Comparison of ENCODE assay signal across 24 cellular contexts in genomic region chr19:1004204-1004802, GRCh38. TPM values are rescaled to one million over a fixed set of nuclear protein-coding genes. Genes with fewer than 3 reads are reported as not detected.
A peak's percentile ranks its signal among the peaks of the same experiment; 100 is the strongest.
DNase-seq lines count a peak whose midpoint lies in the region; TF ChIP-seq lines count a peak whose summit lies in the region.
"Had no signal": no experiment of that assay in that cellular context is flagged by ENCODE, and none has a peak within 500 bp of the region (broad histone marks: within the 10 kb centered on the region; RNA-seq: fewer than 3 reads in every experiment).

No MANE protein-coding gene starts in this region.

- H3K4me1 Mint-ChIP-seq in Calu3 (ENCODE audit: low read depth, unreplicated experiment): no peaks in the 10 kb centered on the region
- H3K4me1 Mint-ChIP-seq in activated naive CD4-positive, alpha-beta T cell treated with anti-CD3 and anti-CD28 coated beads, Interleukin-2, amount 10 ng/mL, durations not matched to agents 7 days and 5 days: peaks cover 7% of the 10 kb centered on the region

- H3K27me3 ChIP-seq in NT2/D1 (ENCODE audit: insufficient read depth, insufficient read length): peaks cover 18% of the 10 kb centered on the region

- no peak for TF ChIP-seq CTCF in Calu3 (IDR thresholded peaks at IDR 0.05; ENCODE audit: unreplicated experiment)

- no peaks in the 10 kb centered on the region for H3K9me3 ChIP-seq in NT2/D1 (ENCODE audit: insufficient read depth, low read length)
- H3K9me3 ChIP-seq: BLaER1, SJCRH30 had no signal

- CTCF ChIA-PET in Calu3 (lab: Charles Lee): interaction anchor here (0.6 kb wide), 1 partner anchor 191 kb away, joined by 4 read pairs; no protein-coding TSS in a partner anchor
- CTCF ChIA-PET in activated naive CD4-positive, alpha-beta T cell treated with anti-CD3 and anti-CD28 coated beads, Interleukin-2, amount 10 ng/mL, durations not matched to agents 7 days and 5 days (lab: Charles Lee): interaction anchor here (0.9 to 1.7 kb wide), 3 partner anchors 13 to 140 kb away, joined by 3 to 4 read pairs (median 3); no protein-coding TSS in a partner anchor

- H3K9ac ChIP-seq in NT2/D1 (ENCODE audit: insufficient read length, low read depth): peak overlapping the region; percentile 21
- H3K9ac ChIP-seq: BLaER1 had no signal

- no peak overlapping the region for H3K4me3 Mint-ChIP-seq in Calu3 (ENCODE audit: low read depth, unreplicated experiment)
- no peak overlapping the region for H3K4me3 Mint-ChIP-seq in activated naive CD4-positive, alpha-beta T cell treated with anti-CD3 and anti-CD28 coated beads, Interleukin-2, amount 10 ng/mL, durations not matched to agents 7 days and 5 days
- H3K4me3 Mint-ChIP-seq: CD4-positive, CD25-positive, alpha-beta regulatory T cell had no signal

- H3K4me1 ChIP-seq in NT2/D1 (ENCODE audit: insufficient read depth, insufficient read length): peaks cover 3% of the 10 kb centered on the region
- H3K4me1 ChIP-seq: SJCRH30 had no signal

- peaks cover 26% of the 10 kb centered on the region for H3K36me3 Mint-ChIP-seq in Calu3 (ENCODE audit: insufficient read depth, unreplicated experiment)
- peaks cover 5% of the 10 kb centered on the region for H3K36me3 Mint-ChIP-seq in activated naive CD4-positive, alpha-beta T cell treated with anti-CD3 and anti-CD28 coated beads, Interleukin-2, amount 10 ng/mL, durations not matched to agents 7 days and 5 days
- H3K36me3 Mint-ChIP-seq: CD4-positive, CD25-positive, alpha-beta regulatory T cell had no signal

- no peak for DNase-seq in Calu3
- DNase-seq in NT2/D1 (ENCODE audit: low read depth, low spot score): no peak
- peak; percentile 25 for DNase-seq in iPS-NIHi11 (ENCODE audit: low spot score)
- no peak for DNase-seq in mucosa of gallbladder (ENCODE audit: low spot score)
- no peak for DNase-seq in DMS 273 treated with DMSO at 0.1 percent for 48 hours (lab: John Stamatoyannopoulos, UW)
- no peak for DNase-seq in activated naive CD4-positive, alpha-beta T cell treated with anti-CD3 and anti-CD28 coated beads, Interleukin-2, amount 10 ng/mL, durations not matched to agents 7 days and 5 days
- DNase-seq: CD4-positive, CD25-positive, alpha-beta regulatory T cell; H9; KBM-7; MV-4-11; NCI-H1105; NCI-H1436 treated with DMSO at 0.1 percent for 48 hours; NCI-H187 treated with DMSO at 0.1 percent for 48 hours; NCI-H2107; NCI-H524 treated with DMSO at 0.1 percent for 48 hours; NCI-H774; PC-3; SJCRH30 had no signal

- H3K27ac Mint-ChIP-seq in Calu3 (ENCODE audit: unreplicated experiment): peak overlapping the region; percentile 47
- H3K27ac Mint-ChIP-seq in activated naive CD4-positive, alpha-beta T cell treated with anti-CD3 and anti-CD28 coated beads, Interleukin-2, amount 10 ng/mL, durations not matched to agents 7 days and 5 days: no peak overlapping the region
- H3K27ac Mint-ChIP-seq: CD4-positive, CD25-positive, alpha-beta regulatory T cell had no signal

- intact Hi-C loops in Calu3 (cut with micrococcal nuclease; ENCODE audit: unreplicated experiment): no loop called here

- no TSS peak for BruUV-seq in Calu3 (replicated peaks; lab: Mats Ljungman, UMichigan)

- H3K27me3 Mint-ChIP-seq in Calu3 (ENCODE audit: unreplicated experiment): peaks cover 44% of the 10 kb centered on the region
- peaks cover 44% of the 10 kb centered on the region for H3K27me3 Mint-ChIP-seq in activated naive CD4-positive, alpha-beta T cell treated with anti-CD3 and anti-CD28 coated beads, Interleukin-2, amount 10 ng/mL, durations not matched to agents 7 days and 5 days

- H3K36me3 ChIP-seq in NT2/D1 (ENCODE audit: insufficient read depth, insufficient read length, low read length): peaks cover 24% of the 10 kb centered on the region

- no peaks in the 10 kb centered on the region for H3K9me3 Mint-ChIP-seq in Calu3 (ENCODE audit: low read depth, unreplicated experiment)
- H3K9me3 Mint-ChIP-seq in activated naive CD4-positive, alpha-beta T cell treated with anti-CD3 and anti-CD28 coated beads, Interleukin-2, amount 10 ng/mL, durations not matched to agents 7 days and 5 days: no peaks in the 10 kb centered on the region
- H3K9me3 Mint-ChIP-seq: CD4-positive, CD25-positive, alpha-beta regulatory T cell; H9 had no signal

- H3K4me3 ChIP-seq in NT2/D1 (ENCODE audit: insufficient read length, low read depth): no peak overlapping the region
- H3K4me3 ChIP-seq: BLaER1, SJCRH30 had no signal

RNA-seq across cellular contexts. Expression of gene GRIN3B, which starts 4.1 kb away (rescaled TPM):
- total RNA-seq in Calu3 (2022): not detected in 2 replicates
- 0.06 TPM for total RNA-seq in mucosa of gallbladder
- total RNA-seq: CD4-positive, CD25-positive, alpha-beta regulatory T cell; HT-29; MCF 10A; SJCRH30 had no signal

RNA-seq across cellular contexts. Expression of gene TMEM259, which starts 16.6 kb away (rescaled TPM):
- total RNA-seq in Calu3 (2022) (129 and 142 TPM in 2 replicates), mucosa of gallbladder (182 TPM)

RNA-seq across cellular contexts. Expression of gene RNU6-2, which starts 17.0 kb away (rescaled TPM):
- not detected in 2 replicates for total RNA-seq in Calu3 (2022)
- not detected for total RNA-seq in mucosa of gallbladder
- total RNA-seq: CD4-positive, CD25-positive, alpha-beta regulatory T cell; H9; HT-29; LHCN-M2; MCF 10A; PC-3; Right ventricle myocardium inferior; RPMI7951; SJCRH30 had no signal

RNA-seq across cellular contexts. Expression of gene WDR18, which starts 20.2 kb away (rescaled TPM):
- total RNA-seq in Calu3 (2022) (43.3 TPM in 2 replicates), mucosa of gallbladder (52.5 TPM)

RNA-seq across cellular contexts. Expression of gene CNN2, which starts 22.1 kb away (rescaled TPM):
- total RNA-seq in Calu3 (2022) (135 and 151 TPM in 2 replicates), mucosa of gallbladder (104 TPM)
